20 cellular contexts compared by ENCODE assay signal in genomic region chr17:12683299-12683698, GRCh38.
"Had no signal": no experiment of that assay in that cellular context is flagged by ENCODE, and none has a peak within 500 bp of the region (broad histone marks: within the 10 kb centered on the region; RNA-seq: fewer than 3 reads in every experiment).

No MANE protein-coding gene starts in this region.

- H3K9me3 ChIP-seq: esophagus squamous epithelium, lower lobe of right lung, psoas muscle, tibial artery, upper lobe of left lung, uterus had no signal

- H3K36me3 Mint-ChIP-seq: memory B cell had no signal

- H3K4me1 ChIP-seq: lower lobe of right lung, psoas muscle, upper lobe of left lung, uterus had no signal

- H3K4me1 Mint-ChIP-seq: nephron had no signal

- H3K27me3 Mint-ChIP-seq: dendritic cell treated with granulocyte-macrophage colony-stimulating factor and Interleukin-4, amounts not matched to agents 40 ng/mL and 50 ng/mL, for 4 days; effector memory CD8-positive, alpha-beta T cell had no signal

- H3K27ac ChIP-seq: epithelial cell of prostate, lower lobe of right lung, psoas muscle, upper lobe of left lung, uterus had no signal

- H3K36me3 ChIP-seq: esophagus squamous epithelium, lower lobe of right lung, tibial artery, upper lobe of left lung, uterus had no signal

- H3K4me3 ChIP-seq: esophagus squamous epithelium, lower lobe of right lung, psoas muscle, tibial artery, upper lobe of left lung, uterus had no signal

- ATAC-seq: effector memory CD8-positive, alpha-beta T cell; left lobe of liver; lower lobe of right lung; psoas muscle had no signal

- H3K9me3 Mint-ChIP-seq: effector memory CD8-positive, alpha-beta T cell; nephron had no signal

- H3K27me3 ChIP-seq: tibial artery, upper lobe of left lung, uterus had no signal

- H3K27ac Mint-ChIP-seq: dendritic cell treated with granulocyte-macrophage colony-stimulating factor and Interleukin-4, amounts not matched to agents 40 ng/mL and 50 ng/mL, for 4 days; effector memory CD8-positive, alpha-beta T cell; memory B cell; nephron had no signal

- DNase-seq: cerebellar nuclear complex; effector memory CD8-positive, alpha-beta T cell; esophagus squamous epithelium; foreskin fibroblast; hippocampal formation; lower lobe of right lung; midbrain; psoas muscle; retina; small intestine; stimulated activated CD4-positive, alpha-beta T cell treated with anti-CD3 and anti-CD28 coated beads, Interleukin-2, amount 100 ng/mL, for 48 hours; stimulated activated naive CD4-positive, alpha-beta T cell treated with Interleukin-2 at 50 U/mL for 16 hours; tibial artery; upper lobe of left lung; uterus had no signal

- H3K4me3 Mint-ChIP-seq: dendritic cell treated with granulocyte-macrophage colony-stimulating factor and Interleukin-4, amounts not matched to agents 40 ng/mL and 50 ng/mL, for 4 days; effector memory CD8-positive, alpha-beta T cell; memory B cell; nephron had no signal
